11 cellular contexts compared by ENCODE assay signal in the genomic region with DNA sequence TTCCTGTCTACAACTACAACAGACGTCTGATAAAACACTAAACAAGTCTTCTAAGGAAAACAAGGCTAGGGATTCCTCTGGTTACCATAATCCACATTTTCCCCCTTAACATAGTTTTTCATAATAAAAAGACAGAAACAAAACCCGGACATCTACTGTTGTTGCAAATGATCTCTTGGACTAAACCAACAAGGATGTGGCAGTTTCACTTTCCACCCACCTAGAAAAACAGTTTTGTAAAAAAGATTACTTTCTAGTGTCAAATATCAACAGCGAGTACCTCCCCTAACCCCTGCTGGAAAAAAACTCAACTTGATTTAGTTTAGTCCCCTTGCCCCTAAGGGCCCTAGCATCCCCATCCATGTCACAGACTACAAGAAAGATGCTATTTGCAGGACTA. TPM values are rescaled to one million over a fixed set of nuclear protein-coding genes. Genes with fewer than 3 reads are reported as not detected.
DNase-seq lines count a peak whose midpoint lies in the region; ATAC-seq and TF ChIP-seq lines count a peak whose summit lies in the region.
"Had no signal": no experiment of that assay in that cellular context is flagged by ENCODE, and none has a peak within 500 bp of the region (broad histone marks: within the 10 kb centered on the region; RNA-seq: fewer than 3 reads in every experiment).

No MANE protein-coding gene starts in this region.

- POLR2A ChIA-PET in CD4-positive, alpha-beta T cell (lab: Charles Lee): interaction anchor here (1.3 to 9.9 kb wide), 2 partner anchors 15 to 60 kb away, joined by 3 to 165 read pairs; partner anchors contain the start of genes HNRNPUL2, INTS5 and TTC9C

- H3K27me3 Mint-ChIP-seq in CD4-positive, alpha-beta T cell: no peaks in the 10 kb centered on the region
- peaks cover 10% of the 10 kb centered on the region for H3K27me3 Mint-ChIP-seq in brain
- H3K27me3 Mint-ChIP-seq in nephron progenitor cell (ENCODE audit: low read depth, poor library complexity): no peaks in the 10 kb centered on the region

- peak overlapping the region; percentile 50 for H3K27ac Mint-ChIP-seq in CD4-positive, alpha-beta T cell
- H3K27ac Mint-ChIP-seq in brain (peak overlapping the region in 4 of 5 experiments; percentile 2 to 90 (median 45)), nephron progenitor cell (peak overlapping the region; percentile 97)

- no peaks in the 10 kb centered on the region for H3K9me3 ChIP-seq in CD4-positive, alpha-beta T cell (ENCODE audit: control insufficient read depth, low read length)
- H3K9me3 ChIP-seq in MM.1S (replicated peaks; ENCODE audit: insufficient read depth, low read length): no peaks in the 10 kb centered on the region

- H4K20me1 ChIP-seq in MM.1S (ENCODE audit: insufficient read depth, low read length): no peaks in the 10 kb centered on the region

- peaks cover 80% of the 10 kb centered on the region for H3K36me3 Mint-ChIP-seq in CD4-positive, alpha-beta T cell (ENCODE audit: low read depth)
- peaks cover 75% of the 10 kb centered on the region for H3K36me3 Mint-ChIP-seq in brain
- H3K36me3 Mint-ChIP-seq in nephron progenitor cell (ENCODE audit: low read depth): peaks cover 73% of the 10 kb centered on the region

- peaks cover 74% of the 10 kb centered on the region for H3F3A ChIP-seq in MM.1S (ENCODE audit: insufficient read depth, low read length)

- peak overlapping the region; percentile 19 for H3K4me2 ChIP-seq in MM.1S (ENCODE audit: low read depth, low read length)

- H3K4me3 ChIP-seq in MM.1S (ENCODE audit: low read length): no peak overlapping the region

- no peaks in the 10 kb centered on the region for H3K27me3 ChIP-seq in CD4-positive, alpha-beta T cell (ENCODE audit: control insufficient read depth, insufficient read depth, low read length)
- H3K27me3 ChIP-seq in MM.1S (replicated peaks; ENCODE audit: insufficient read depth, low read length): no peaks in the 10 kb centered on the region

- H3K79me2 ChIP-seq in MM.1S (ENCODE audit: low read length): peaks cover 59% of the 10 kb centered on the region

- intact Hi-C loops in CD4-positive, alpha-beta T cell (cut with DNase I, micrococcal nuclease): loop anchor here in 1 of 2 experiments (1.0 kb wide), 1 partner anchor 11 kb away; no protein-coding TSS in a partner anchor

- no peak overlapping the region for H3K27ac ChIP-seq in CD4-positive, alpha-beta T cell (ENCODE audit: low read depth, low read length)
- H3K27ac ChIP-seq in MM.1S (ENCODE audit: low read length): peak overlapping the region; percentile 68

- ATAC-seq in CD4-positive, alpha-beta T cell (ENCODE audit: poor library complexity): no peak
- ATAC-seq in GM18498 (IDR thresholded peaks at IDR 0.05; ENCODE audit: unreplicated experiment): no peak

- peaks cover 15% of the 10 kb centered on the region for H3K36me3 ChIP-seq in MM.1S (replicated peaks; ENCODE audit: insufficient read depth, low read length)

- H3K4me1 ChIP-seq in MM.1S (ENCODE audit: low read length): peaks cover 72% of the 10 kb centered on the region

- no peaks in the 10 kb centered on the region for H3K9me3 Mint-ChIP-seq in CD4-positive, alpha-beta T cell
- H3K9me3 Mint-ChIP-seq in brain (no peaks in the 10 kb centered on the region), nephron progenitor cell (no peaks in the 10 kb centered on the region)

- H2AFZ ChIP-seq in MM.1S (ENCODE audit: low read length): no peak overlapping the region

- TF ChIP-seq CTCF in CD4-positive, alpha-beta T cell (IDR thresholded peaks at IDR 0.05): no peak
- no peak for TF ChIP-seq CTCF in MM.1S (IDR thresholded peaks at IDR 0.05; ENCODE audit: low read length)
- TF ChIP-seq CTCF in brain (conservative IDR thresholded peaks at IDR 0.05): no peak
- TF ChIP-seq CTCF in nephron progenitor cell (IDR thresholded peaks at IDR 0.05): no peak

- CTCF ChIA-PET in CD4-positive, alpha-beta T cell (lab: Charles Lee): no interaction called here

- DNase-seq in CD4-positive, alpha-beta T cell: no peak
- DNase-seq in MM.1S: peak; percentile 54
- no peak for DNase-seq in nephron progenitor cell
- no peak for DNase-seq in T-helper 9 cell
- DNase-seq in C1 segment of cervical spinal cord (lab: John Stamatoyannopoulos, UW): no peak
- DNase-seq in DMS153 treated with DMSO at 0.1 percent for 48 hours (lab: John Stamatoyannopoulos, UW; ENCODE audit: unreplicated experiment): no peak
- DNase-seq: DMS79, NCI-H1930, OCI-M1 had no signal

- H3K9ac ChIP-seq in MM.1S (ENCODE audit: low read length): peak overlapping the region; percentile 5; the same call in 1 of the 2 replicates

- no peaks in the 10 kb centered on the region for H3K9me2 ChIP-seq in MM.1S (replicated peaks; ENCODE audit: insufficient read depth, low read length)

- H3K4me3 Mint-ChIP-seq in CD4-positive, alpha-beta T cell: peak overlapping the region; percentile 34
- no peak overlapping the region for H3K4me3 Mint-ChIP-seq in brain
- no peak overlapping the region for H3K4me3 Mint-ChIP-seq in nephron progenitor cell

- H3K4me1 Mint-ChIP-seq in CD4-positive, alpha-beta T cell (ENCODE audit: low read depth): peaks cover 56% of the 10 kb centered on the region
- peaks cover 27% of the 10 kb centered on the region for H3K4me1 Mint-ChIP-seq in brain
- H3K4me1 Mint-ChIP-seq in nephron progenitor cell: peaks cover 41% of the 10 kb centered on the region

RNA-seq across cellular contexts. Expression of gene GNG3, which starts 5.4 kb away (rescaled TPM):
- total RNA-seq in CD4-positive, alpha-beta T cell: not detected
- 523 TPM for polyA plus RNA-seq in brain (ENCODE audit: insufficient read depth, low read depth, low replicate concordance)

RNA-seq across cellular contexts. Expression of gene BSCL2, which starts 5.6 kb away (rescaled TPM):
- total RNA-seq in CD4-positive, alpha-beta T cell: 10 to 100 TPM; 17.1 to 20.0 TPM
- 645 TPM for polyA plus RNA-seq in brain (ENCODE audit: insufficient read depth, low read depth, low replicate concordance)

RNA-seq across cellular contexts. Expression of gene HNRNPUL2, which starts 14.4 kb away (rescaled TPM):
- total RNA-seq in CD4-positive, alpha-beta T cell: 10 to 100 TPM; 35.2 to 37.6 TPM
- polyA plus RNA-seq in brain (ENCODE audit: insufficient read depth, low read depth, low replicate concordance): 122 TPM

RNA-seq across cellular contexts. Expression of gene TTC9C, which starts 15.4 kb away (rescaled TPM):
- total RNA-seq in CD4-positive, alpha-beta T cell: 1 to 10 TPM; 5.2 to 7.0 TPM
- 52.9 TPM for polyA plus RNA-seq in brain (ENCODE audit: insufficient read depth, low read depth, low replicate concordance)

RNA-seq across cellular contexts. Expression of gene LRRN4CL, which starts 23.5 kb away (rescaled TPM):
- not detected for total RNA-seq in CD4-positive, alpha-beta T cell
- polyA plus RNA-seq in brain (ENCODE audit: insufficient read depth, low read depth, low replicate concordance): 0.36 TPM

Comparison
In these comparisons a context has a peak if more than half of its experiments do, and no peak if none do; other contexts are left out.
1. H3K27ac Mint-ChIP-seq: peak in every context shown above with its lines; median percentile 97 in nephron progenitor cell; 50 in CD4-positive, alpha-beta T cell; 45 in brain.